ENCODE assay signal across 12 cellular contexts in the genomic region with DNA sequence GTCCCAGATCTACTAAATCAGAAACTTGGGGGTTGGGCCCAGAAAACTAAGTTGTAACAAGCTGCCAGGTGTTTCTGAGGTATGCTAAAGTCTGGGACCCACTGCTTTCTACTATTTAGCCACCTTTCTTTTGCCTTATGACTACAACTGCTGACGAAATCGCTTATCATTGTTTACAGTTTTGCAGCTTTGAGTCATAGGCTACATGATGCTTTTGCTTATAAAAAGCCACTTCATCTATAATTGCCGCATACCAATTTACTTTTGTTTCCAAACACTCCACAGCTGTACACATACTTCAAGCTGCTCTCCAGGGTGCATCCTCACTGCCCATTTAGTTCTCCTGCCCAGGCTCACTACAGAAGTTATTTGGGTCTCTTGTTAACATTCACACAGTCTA.
DNase-seq lines count a peak whose midpoint lies in the region; TF ChIP-seq lines count a peak whose summit lies in the region.
"Had no signal": no experiment of that assay in that cellular context is flagged by ENCODE, and none has a peak within 500 bp of the region (broad histone marks: within the 10 kb centered on the region; RNA-seq: fewer than 3 reads in every experiment).

No MANE protein-coding gene starts in this region.

- H2BK120ac ChIP-seq in mesenchymal stem cell (ENCODE audit: low read depth, low read length), result no peak overlapping the region

- peaks cover 50% of the 10 kb centered on the region for H3K4me1 Mint-ChIP-seq in activated T-helper 1 cell treated with anti-CD3 and anti-CD28 coated beads, Interleukin-12 subunit alpha, Interleukin-12 subunit beta, Interleukin-2, Interleukin-4 antibody, amounts not matched to agents 30 ng/mL and 10 ng/mL and 1 ng/mL, durations not matched to agents 14 hours and 24 hours and 36 hours (ENCODE audit: low read depth)

- peaks cover 1% of the 10 kb centered on the region for H3K36me3 Mint-ChIP-seq in activated T-helper 1 cell treated with anti-CD3 and anti-CD28 coated beads, Interleukin-12 subunit alpha, Interleukin-12 subunit beta, Interleukin-2, Interleukin-4 antibody, amounts not matched to agents 30 ng/mL and 10 ng/mL and 1 ng/mL, durations not matched to agents 14 hours and 24 hours and 36 hours (ENCODE audit: low read depth)

- no peak overlapping the region for H2BK5ac ChIP-seq in mesenchymal stem cell (ENCODE audit: low read depth, low read length, poor library complexity, severe bottlenecking)

- CTCF ChIA-PET in RWPE1 (lab: Yijun Ruan, JAX), result no interaction called here

- no peak overlapping the region for H3K18ac ChIP-seq in mesenchymal stem cell (ENCODE audit: low read depth in 1 of 2, low read length in 2 of 2)

- H2BK15ac ChIP-seq in mesenchymal stem cell (ENCODE audit: low read depth, poor library complexity, severe bottlenecking), result no peak overlapping the region

- H3K23ac ChIP-seq in mesenchymal stem cell (ENCODE audit: low read length in 2 of 2), result no peak overlapping the region

- H2BK12ac ChIP-seq in mesenchymal stem cell (ENCODE audit: low read length in 2 of 2), result no peak overlapping the region

- no peak overlapping the region for H3K27ac Mint-ChIP-seq in activated T-helper 1 cell treated with anti-CD3 and anti-CD28 coated beads, Interleukin-12 subunit alpha, Interleukin-12 subunit beta, Interleukin-2, Interleukin-4 antibody, amounts not matched to agents 30 ng/mL and 10 ng/mL and 1 ng/mL, durations not matched to agents 14 hours and 24 hours and 36 hours
- H3K27ac Mint-ChIP-seq: activated B cell treated with CpG ODN at 0.5 μM for 24 hours had no signal

- H3K27ac ChIP-seq in RWPE1 (no peak overlapping the region), mesenchymal stem cell (ENCODE audit: low read length, poor library complexity, severe bottlenecking) (no peak overlapping the region), thyroid gland (no peak overlapping the region)
- H3K27ac ChIP-seq: esophagus squamous epithelium, SJSA1 had no signal

- peaks cover 2% of the 10 kb centered on the region for H3K27me3 Mint-ChIP-seq in activated T-helper 1 cell treated with anti-CD3 and anti-CD28 coated beads, Interleukin-12 subunit alpha, Interleukin-12 subunit beta, Interleukin-2, Interleukin-4 antibody, amounts not matched to agents 30 ng/mL and 10 ng/mL and 1 ng/mL, durations not matched to agents 14 hours and 24 hours and 36 hours (ENCODE audit: insufficient read depth)
- H3K27me3 Mint-ChIP-seq: activated B cell treated with CpG ODN at 0.5 μM for 24 hours had no signal

- H3K14ac ChIP-seq in mesenchymal stem cell (ENCODE audit: low read length in 2 of 2), result no peak overlapping the region

- TF ChIP-seq CTCF in RWPE1 (conservative IDR thresholded peaks at IDR 0.05; ENCODE audit: low read depth), result no peak
- no peak for TF ChIP-seq CTCF in thyroid gland (IDR thresholded peaks at IDR 0.05)

- intact Hi-C loops in thyroid gland (cut with DNase I), result no loop called here
- intact Hi-C loops in activated T-helper 1 cell treated with anti-CD3 and anti-CD28 coated beads, Interleukin-12 subunit alpha, Interleukin-12 subunit beta, Interleukin-2, Interleukin-4 antibody, amounts not matched to agents 30 ng/mL and 10 ng/mL and 1 ng/mL, durations not matched to agents 14 hours and 24 hours and 36 hours (cut with micrococcal nuclease), result loop anchor here (5.0 kb wide), 2 partner anchors 88 to 193 kb away; no protein-coding TSS in a partner anchor

- no peak overlapping the region for H3K4me3 Mint-ChIP-seq in activated T-helper 1 cell treated with anti-CD3 and anti-CD28 coated beads, Interleukin-12 subunit alpha, Interleukin-12 subunit beta, Interleukin-2, Interleukin-4 antibody, amounts not matched to agents 30 ng/mL and 10 ng/mL and 1 ng/mL, durations not matched to agents 14 hours and 24 hours and 36 hours
- H3K4me3 Mint-ChIP-seq: activated B cell treated with CpG ODN at 0.5 μM for 24 hours had no signal

- H3K4me2 ChIP-seq in mesenchymal stem cell (ENCODE audit: low read length, poor library complexity, severe bottlenecking), result no peak overlapping the region

- H3K36me3 ChIP-seq in mesenchymal stem cell (ENCODE audit: control insufficient read depth in 1 of 2, insufficient read depth in 2 of 2, low read depth in 1 of 2, low read length in 2 of 2), result no peaks in the 10 kb centered on the region
- no peaks in the 10 kb centered on the region for H3K36me3 ChIP-seq in thyroid gland
- H3K36me3 ChIP-seq: esophagus squamous epithelium, SJSA1 had no signal

- POLR2A ChIA-PET in RWPE1 (lab: Yijun Ruan, JAX; ENCODE audit: low non-redundant PET), result no interaction called here

- peak; percentile 30 for DNase-seq in EL
- peak; percentile 39 to 66 for DNase-seq in NCI-H1930 (lab: John Stamatoyannopoulos, UW)
- peak; percentile 9 for DNase-seq in RWPE1 (ENCODE audit: low spot score)
- peak; percentile 89 for DNase-seq in mesenchymal stem cell
- DNase-seq in AML-193 (lab: John Stamatoyannopoulos, UW), result no peak
- DNase-seq in thyroid gland, result no peak
- no peak for DNase-seq in activated T-helper 1 cell treated with anti-CD3 and anti-CD28 coated beads, Interleukin-12 subunit alpha, Interleukin-12 subunit beta, Interleukin-2, Interleukin-4 antibody, amounts not matched to agents 30 ng/mL and 10 ng/mL and 1 ng/mL, durations not matched to agents 14 hours and 24 hours and 36 hours (ENCODE audit: low spot score)
- DNase-seq: activated B cell treated with CpG ODN at 0.5 μM for 24 hours; activated effector memory CD4-positive, alpha-beta T cell treated with anti-CD3 and anti-CD28 coated beads, Interleukin-2, amount 50 U/mL, for 16 hours; esophagus squamous epithelium; NCI-H1694 had no signal

- no peak overlapping the region for H2AK5ac ChIP-seq in mesenchymal stem cell (ENCODE audit: low read length, severe bottlenecking)

- TF ChIP-seq POLR2A in thyroid gland (IDR thresholded peaks at IDR 0.05), result no peak

- no peak overlapping the region for H4K91ac ChIP-seq in mesenchymal stem cell (ENCODE audit: low read length)

- no peaks in the 10 kb centered on the region for H3K79me1 ChIP-seq in mesenchymal stem cell (replicated peaks; ENCODE audit: low read length, poor library complexity, severe bottlenecking)

- H3K9me3 ChIP-seq in mesenchymal stem cell (ENCODE audit: control insufficient read depth, low read length) (no peaks in the 10 kb centered on the region), thyroid gland (no peaks in the 10 kb centered on the region)
- H3K9me3 ChIP-seq: esophagus squamous epithelium, SJSA1 had no signal

- no peak overlapping the region for H2AFZ ChIP-seq in mesenchymal stem cell (ENCODE audit: low read depth, low read length)

- no peak overlapping the region for H3K4ac ChIP-seq in mesenchymal stem cell (ENCODE audit: low read depth in 1 of 2, low read length in 2 of 2)

- H3K4me3 ChIP-seq in mesenchymal stem cell (ENCODE audit: insufficient read depth in 1 of 2, low read depth in 1 of 2, low read length in 2 of 2) (no peak overlapping the region), thyroid gland (replicated peaks in 1 of 3) (no peak overlapping the region)
- H3K4me3 ChIP-seq: esophagus squamous epithelium, SJSA1 had no signal

- WGBS in mesenchymal stem cell, result 10% methylated on average over 3 of the region's 3 CpGs
- 85 to 93% methylated on average over 3 of the region's 3 CpGs for WGBS in thyroid gland, 2 donors

- H3K4me1 ChIP-seq in mesenchymal stem cell (ENCODE audit: control insufficient read depth, insufficient read depth, low read depth, low read length), result no peaks in the 10 kb centered on the region
- no peaks in the 10 kb centered on the region for H3K4me1 ChIP-seq in thyroid gland
- H3K4me1 ChIP-seq: esophagus squamous epithelium had no signal

- H3K9ac ChIP-seq in mesenchymal stem cell (ENCODE audit: low read length), result no peak overlapping the region

- H3K27me3 ChIP-seq in mesenchymal stem cell (ENCODE audit: control insufficient read depth in 1 of 2, insufficient read depth in 1 of 2, low read length in 2 of 2) (peaks cover 41 to 58% of the 10 kb centered on the region in 2 experiments), thyroid gland (no peaks in the 10 kb centered on the region)

- H4K8ac ChIP-seq in mesenchymal stem cell (ENCODE audit: low read length), result no peak overlapping the region

- H3K9me3 Mint-ChIP-seq in activated T-helper 1 cell treated with anti-CD3 and anti-CD28 coated beads, Interleukin-12 subunit alpha, Interleukin-12 subunit beta, Interleukin-2, Interleukin-4 antibody, amounts not matched to agents 30 ng/mL and 10 ng/mL and 1 ng/mL, durations not matched to agents 14 hours and 24 hours and 36 hours, result no peaks in the 10 kb centered on the region
- H3K9me3 Mint-ChIP-seq: activated B cell treated with CpG ODN at 0.5 μM for 24 hours had no signal

Comparison
In these comparisons a context has a peak if more than half of its experiments do, and no peak if none do; other contexts are left out.
1. DNase-seq: peak in EL (single experiment), NCI-H1930 (2 of 2), RWPE1 (single experiment) and mesenchymal stem cell (single experiment); none in AML-193 (0 of 2), thyroid gland (0 of 2) and activated T-helper 1 cell treated with anti-CD3 and anti-CD28 coated beads, Interleukin-12 subunit alpha, Interleukin-12 subunit beta, Interleukin-2, Interleukin-4 antibody, amounts not matched to agents 30 ng/mL and 10 ng/mL and 1 ng/mL, durations not matched to agents 14 hours and 24 hours and 36 hours (single experiment).